23 cellular contexts compared by ENCODE assay signal in the genomic region with DNA sequence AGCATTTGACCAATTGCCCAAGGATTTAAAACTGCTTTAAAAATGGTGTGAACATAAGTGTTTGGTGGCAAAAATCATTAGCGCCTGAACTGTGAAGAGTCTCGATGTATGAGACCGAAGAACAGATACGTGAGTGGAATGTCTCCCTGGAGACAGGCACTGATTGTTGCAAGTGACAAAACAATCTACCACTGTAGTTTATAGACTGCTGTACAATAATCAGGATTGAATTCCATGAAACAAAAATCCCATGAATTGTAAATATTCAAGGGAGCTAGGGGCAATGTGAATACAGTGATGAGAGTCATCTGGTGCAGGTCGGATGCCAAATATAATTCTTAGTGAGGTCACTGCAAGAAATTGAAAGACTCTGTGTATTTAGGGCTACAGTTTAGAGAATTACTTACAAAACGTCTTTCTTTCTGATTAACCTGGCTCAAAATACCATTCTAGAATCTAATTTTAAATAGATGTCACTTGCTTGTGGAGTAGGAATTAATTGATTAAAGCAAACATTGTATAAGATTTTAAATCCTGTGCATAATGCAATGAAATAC.
"Had no signal": no experiment of that assay in that cellular context is flagged by ENCODE, and none has a peak within 500 bp of the region (broad histone marks: within the 10 kb centered on the region; RNA-seq: fewer than 3 reads in every experiment).

No MANE protein-coding gene starts in this region.

- H3K36me3 ChIP-seq: heart right ventricle, left lung, ovary, prostate gland, spleen, thoracic aorta, transverse colon had no signal

- H3K4me1 Mint-ChIP-seq: nephron progenitor cell; stimulated activated naive B cell treated with anti-CD40 and anti-IgM and Interleukin-4, amounts not matched to agents 10 μg/mL and 1 μg/mL and 100 μg/mL, for 72 hours; stimulated activated naive CD8-positive, alpha-beta T cell treated with anti-CD3 and anti-CD28 coated beads, Interleukin-15, amount 100 ng/mL, for 72 hours had no signal

- H3K36me3 Mint-ChIP-seq: naive thymus-derived CD4-positive, alpha-beta T cell; stimulated activated naive B cell treated with anti-CD40 and anti-IgM and Interleukin-4, amounts not matched to agents 10 μg/mL and 1 μg/mL and 100 μg/mL, for 72 hours had no signal

- H3K27me3 Mint-ChIP-seq: naive thymus-derived CD4-positive, alpha-beta T cell; stimulated activated naive B cell treated with anti-CD40 and anti-IgM and Interleukin-4, amounts not matched to agents 10 μg/mL and 1 μg/mL and 100 μg/mL, for 72 hours; stimulated activated naive CD8-positive, alpha-beta T cell treated with anti-CD3 and anti-CD28 coated beads, Interleukin-15, amount 100 ng/mL, for 72 hours had no signal

- H3K9me3 ChIP-seq: ovary, prostate gland, thoracic aorta had no signal

- ATAC-seq: left lung; naive thymus-derived CD4-positive, alpha-beta T cell; sciatic nerve; stimulated activated naive B cell treated with anti-CD40 and anti-IgM and Interleukin-4, amounts not matched to agents 10 μg/mL and 1 μg/mL and 100 μg/mL, for 72 hours; stimulated activated naive CD8-positive, alpha-beta T cell treated with anti-CD3 and anti-CD28 coated beads, Interleukin-15, amount 100 ng/mL, for 72 hours had no signal

- H3K9me3 Mint-ChIP-seq: nephron progenitor cell had no signal

- DNase-seq: central memory CD4-positive, alpha-beta T cell; effector CD8-positive, alpha-beta T cell; foreskin melanocyte; heart right ventricle; hypothalamus; kidney glomerular epithelial cell; left lung; mesendoderm; naive thymus-derived CD4-positive, alpha-beta T cell; nephron progenitor cell; ovary; spleen; stimulated activated CD4-positive, alpha-beta T cell treated with anti-CD3 and anti-CD28 coated beads, Interleukin-15, amount 100 ng/mL, for 24 hours; stimulated activated CD4-positive, alpha-beta T cell treated with anti-CD3 and anti-CD28 coated beads, Interleukin-1b, Interleukin-23, amount 100 ng/mL, for 48 hours; stimulated activated CD4-positive, alpha-beta T cell treated with anti-CD3 and anti-CD28 coated beads, Interleukin-4, amount 100 ng/mL, for 24 hours; stimulated activated naive B cell treated with anti-CD40 and anti-IgM and Interleukin-4, amounts not matched to agents 10 μg/mL and 1 μg/mL and 100 μg/mL, for 72 hours; stimulated activated naive CD8-positive, alpha-beta T cell treated with anti-CD3 and anti-CD28 coated beads, Interleukin-15, amount 100 ng/mL, for 72 hours; transverse colon had no signal

- H3K27me3 ChIP-seq: heart right ventricle, left lung, ovary, spleen, transverse colon had no signal

- H3K4me1 ChIP-seq: heart right ventricle, left lung, prostate gland, transverse colon had no signal

- H3K27ac Mint-ChIP-seq: naive thymus-derived CD4-positive, alpha-beta T cell; nephron progenitor cell; stimulated activated naive B cell treated with anti-CD40 and anti-IgM and Interleukin-4, amounts not matched to agents 10 μg/mL and 1 μg/mL and 100 μg/mL, for 72 hours; stimulated activated naive CD8-positive, alpha-beta T cell treated with anti-CD3 and anti-CD28 coated beads, Interleukin-15, amount 100 ng/mL, for 72 hours had no signal

- H3K4me3 Mint-ChIP-seq: naive thymus-derived CD4-positive, alpha-beta T cell; nephron progenitor cell; stimulated activated naive B cell treated with anti-CD40 and anti-IgM and Interleukin-4, amounts not matched to agents 10 μg/mL and 1 μg/mL and 100 μg/mL, for 72 hours; stimulated activated naive CD8-positive, alpha-beta T cell treated with anti-CD3 and anti-CD28 coated beads, Interleukin-15, amount 100 ng/mL, for 72 hours had no signal

- H3K4me3 ChIP-seq: coronary artery, heart right ventricle, left lung, lung, ovary, prostate gland, spleen, thoracic aorta, transverse colon had no signal

- H3K27ac ChIP-seq: coronary artery, heart right ventricle, left lung, ovary, prostate gland, spleen, thoracic aorta, transverse colon had no signal
